ENCODE assay signal across 8 cellular contexts in genomic region chr10:61899045-61899444, GRCh38. TPM values are rescaled to one million over a fixed set of nuclear protein-coding genes. Genes with fewer than 3 reads are reported as not detected.
DNase-seq lines count a peak whose midpoint lies in the region; ATAC-seq lines count a peak whose summit lies in the region.

No MANE protein-coding gene starts in this region.

- no peak for DNase-seq in activated CD8-positive, alpha-beta memory T cell treated with anti-CD3 and anti-CD28 coated beads, Interleukin-2, amount 10 ng/mL, durations not matched to agents 7 days and 5 days
- no peak for DNase-seq in activated CD8-positive, alpha-beta memory T cell treated with anti-CD3 and anti-CD28 coated beads, Interleukin-2, amount 50 U/mL, for 48 hours
- DNase-seq in SJSA1 (ENCODE audit: low read depth in 1 of 2, low spot score in 2 of 2) = peak in 1 of 2 experiments; percentile 68
- DNase-seq in fibroblast of peridontal ligament (ENCODE audit: extremely low read depth) = peak; percentile 54
- DNase-seq in mucosa of gallbladder (ENCODE audit: low spot score) = no peak
- DNase-seq in T1000 (lab: John Stamatoyannopoulos, UW) = no peak

- H3K27ac ChIP-seq in SJSA1 (peak overlapping the region; percentile 97), subcutaneous abdominal adipose tissue (ENCODE audit: low read depth, low read length) (peak overlapping the region; percentile 99)

- H3K36me3 Mint-ChIP-seq in activated CD8-positive, alpha-beta memory T cell treated with anti-CD3 and anti-CD28 coated beads, Interleukin-2, amount 10 ng/mL, durations not matched to agents 7 days and 5 days = peaks cover 8% of the 10 kb centered on the region

- ATAC-seq in activated CD8-positive, alpha-beta memory T cell treated with anti-CD3 and anti-CD28 coated beads, Interleukin-2, amount 10 ng/mL, durations not matched to agents 7 days and 5 days = no peak
- no peak for ATAC-seq in HG03135 (IDR thresholded peaks at IDR 0.05; ENCODE audit: unreplicated experiment)

- peak overlapping the region in 1 of 5 donors; percentile 92 for H3K9ac ChIP-seq in subcutaneous abdominal adipose tissue (ENCODE audit: low read length in 5 of 5)

- peak overlapping the region; percentile 98 for H3K4me3 Mint-ChIP-seq in activated CD8-positive, alpha-beta memory T cell treated with anti-CD3 and anti-CD28 coated beads, Interleukin-2, amount 10 ng/mL, durations not matched to agents 7 days and 5 days

- H3K27me3 ChIP-seq in SJSA1 (replicated peaks) = no peaks in the 10 kb centered on the region
- H3K27me3 ChIP-seq in subcutaneous abdominal adipose tissue (ENCODE audit: control insufficient read depth in 5 of 5, insufficient read depth in 4 of 5, low read length in 5 of 5) = no peaks in the 10 kb centered on the region

- H3K9me3 ChIP-seq in SJSA1 (replicated peaks) (0 out of 2 replicates have a peak, but pooled peaks cover 3% of the 10 kb centered on the region), subcutaneous abdominal adipose tissue (ENCODE audit: control insufficient read depth in 5 of 5, low read length in 5 of 5) (no peaks in the 10 kb centered on the region)

- H3K4me3 ChIP-seq in SJSA1 (peak overlapping the region; percentile 74), subcutaneous abdominal adipose tissue (ENCODE audit: low read depth in 1 of 5, low read length in 5 of 5) (peak overlapping the region in 1 of 5 donors; percentile 89)

- peak overlapping the region; percentile 99 for H3K27ac Mint-ChIP-seq in activated CD8-positive, alpha-beta memory T cell treated with anti-CD3 and anti-CD28 coated beads, Interleukin-2, amount 10 ng/mL, durations not matched to agents 7 days and 5 days

- H3K9me3 Mint-ChIP-seq in activated CD8-positive, alpha-beta memory T cell treated with anti-CD3 and anti-CD28 coated beads, Interleukin-2, amount 10 ng/mL, durations not matched to agents 7 days and 5 days (ENCODE audit: low read depth) = no peaks in the 10 kb centered on the region

- no peaks in the 10 kb centered on the region for H3K27me3 Mint-ChIP-seq in activated CD8-positive, alpha-beta memory T cell treated with anti-CD3 and anti-CD28 coated beads, Interleukin-2, amount 10 ng/mL, durations not matched to agents 7 days and 5 days

- peaks cover 32% of the 10 kb centered on the region for H3K4me1 Mint-ChIP-seq in activated CD8-positive, alpha-beta memory T cell treated with anti-CD3 and anti-CD28 coated beads, Interleukin-2, amount 10 ng/mL, durations not matched to agents 7 days and 5 days

- H3K4me1 ChIP-seq in SJSA1 (replicated peaks) = peaks cover 26% of the 10 kb centered on the region
- H3K4me1 ChIP-seq in subcutaneous abdominal adipose tissue (ENCODE audit: control insufficient read depth in 5 of 5, insufficient read depth in 5 of 5, low read length in 5 of 5) = peaks cover 2 to 43% (median 32%) of the 10 kb centered on the region in 5 donors

- H3K36me3 ChIP-seq in SJSA1 (peaks cover 4% of the 10 kb centered on the region), subcutaneous abdominal adipose tissue (ENCODE audit: control insufficient read depth in 5 of 5, insufficient read depth in 5 of 5, low read length in 5 of 5) (no peaks in the 10 kb centered on the region)

- CTCF ChIA-PET in activated CD8-positive, alpha-beta memory T cell treated with anti-CD3 and anti-CD28 coated beads, Interleukin-2, amount 10 ng/mL, durations not matched to agents 7 days and 5 days (lab: Charles Lee) = interaction anchor here (0.7 to 5.2 kb wide), 13 partner anchors 43 to 345 kb away, joined by 3 to 37 read pairs (median 5); no protein-coding TSS in a partner anchor

RNA-seq across cellular contexts. Expression of gene ARID5B, which starts 2.5 kb away (rescaled TPM):
- 10 to 100 TPM; 34.8 to 35.9 TPM for total RNA-seq in activated CD8-positive, alpha-beta memory T cell treated with anti-CD3 and anti-CD28 coated beads, Interleukin-2, amount 10 ng/mL, durations not matched to agents 7 days and 5 days
- 15.5 and 34.0 TPM in 2 replicates for total RNA-seq in SJSA1 (2014; rRNA removed; shearing (Covaris generic))
- 50.6 TPM for total RNA-seq in mucosa of gallbladder
